ENCODE assay signal across 20 cellular contexts in the genomic region with DNA sequence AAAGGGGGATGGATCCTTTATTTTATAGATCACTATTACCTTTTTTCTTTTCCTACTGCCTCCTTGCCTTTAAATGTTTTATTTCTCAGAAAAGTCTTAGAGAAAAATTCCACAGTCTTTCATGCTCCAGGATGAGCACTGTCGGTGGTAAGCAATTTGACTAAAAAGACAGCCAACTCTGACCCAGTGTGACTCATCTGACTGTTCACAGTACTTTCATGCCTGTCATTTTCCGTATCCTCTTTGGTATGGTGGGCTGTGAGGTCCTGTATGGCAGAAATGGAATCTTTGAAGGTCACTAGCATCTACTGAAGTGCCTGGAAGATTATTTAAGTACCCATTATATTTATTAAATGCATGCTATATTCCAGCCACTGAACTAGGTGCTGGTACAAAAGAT. TPM values are rescaled to one million over a fixed set of nuclear protein-coding genes. Genes with fewer than 3 reads are reported as not detected.
DNase-seq lines count a peak whose midpoint lies in the region; ATAC-seq and TF ChIP-seq lines count a peak whose summit lies in the region.
"Had no signal": no experiment of that assay in that cellular context is flagged by ENCODE, and none has a peak within 500 bp of the region (broad histone marks: within the 10 kb centered on the region; RNA-seq: fewer than 3 reads in every experiment).

No MANE protein-coding gene starts in this region.

- H3K36me3 Mint-ChIP-seq in osteocyte (ENCODE audit: unreplicated experiment), result no peaks in the 10 kb centered on the region
- H3K36me3 Mint-ChIP-seq: CD4-positive, alpha-beta memory T cell; naive B cell had no signal

- peaks cover 14% of the 10 kb centered on the region for H3K4me1 Mint-ChIP-seq in stimulated activated naive CD8-positive, alpha-beta T cell treated with anti-CD3 and anti-CD28 coated beads, Interleukin-15, amount 100 ng/mL, for 72 hours
- peaks cover 31% of the 10 kb centered on the region for H3K4me1 Mint-ChIP-seq in osteocyte (ENCODE audit: unreplicated experiment)
- H3K4me1 Mint-ChIP-seq: CD4-positive, alpha-beta memory T cell; naive B cell had no signal

- no peak for DNase-seq in stimulated activated naive CD8-positive, alpha-beta T cell treated with anti-CD3 and anti-CD28 coated beads, Interleukin-15, Interleukin-2, amounts not matched to agents 100 U/mL and 50 U/mL, for 24 hours
- DNase-seq in stimulated activated naive CD8-positive, alpha-beta T cell treated with anti-CD3 and anti-CD28 coated beads, Interleukin-15, amount 100 ng/mL, for 72 hours, result no peak
- DNase-seq in amniotic epithelial cell (ENCODE audit: low read depth), result peak; percentile 24
- DNase-seq in iris pigment epithelial cell (ENCODE audit: low read depth), result peak; percentile 63
- no peak for DNase-seq in foreskin melanocyte
- no peak for DNase-seq in NAMALWA (ENCODE audit: low spot score)
- DNase-seq in osteocyte (ENCODE audit: extremely low spot score, unreplicated experiment), result no peak
- no peak for DNase-seq in NCI-H1417 treated with DMSO at 0.1 percent for 48 hours (lab: John Stamatoyannopoulos, UW)
- DNase-seq: ACHN; activated naive CD4-positive, alpha-beta T cell treated with anti-CD3 and anti-CD28 coated beads, Interleukin-2, amount 50 U/mL, for 16 hours; activated T-cell treated with anti-CD3 and anti-CD28 coated beads for 4 hours; CD4-positive, alpha-beta memory T cell; DMS79 treated with DMSO at 0.1 percent for 48 hours; effector memory CD4-positive, alpha-beta T cell; naive B cell; NCI-H1436; stimulated activated CD4-positive, alpha-beta T cell treated with anti-CD3 and anti-CD28 coated beads, Interleukin-12 subunit alpha, Interleukin-12 subunit beta, amount 100 ng/mL, for 4 hours; stimulated activated naive CD4-positive, alpha-beta T cell; upper lobe of right lung had no signal

- no peak overlapping the region for H3K4me3 Mint-ChIP-seq in stimulated activated naive CD8-positive, alpha-beta T cell treated with anti-CD3 and anti-CD28 coated beads, Interleukin-15, amount 100 ng/mL, for 72 hours
- no peak overlapping the region for H3K4me3 Mint-ChIP-seq in osteocyte (ENCODE audit: unreplicated experiment)
- H3K4me3 Mint-ChIP-seq: CD4-positive, alpha-beta memory T cell; naive B cell had no signal

- no peaks in the 10 kb centered on the region for H3K9me3 Mint-ChIP-seq in stimulated activated naive CD8-positive, alpha-beta T cell treated with anti-CD3 and anti-CD28 coated beads, Interleukin-15, amount 100 ng/mL, for 72 hours
- H3K9me3 Mint-ChIP-seq in osteocyte (ENCODE audit: unreplicated experiment), result no peaks in the 10 kb centered on the region

- TF ChIP-seq CTCF in osteocyte (IDR thresholded peaks at IDR 0.05), result no peak

- peaks cover 1% of the 10 kb centered on the region for H3K27me3 Mint-ChIP-seq in stimulated activated naive CD8-positive, alpha-beta T cell treated with anti-CD3 and anti-CD28 coated beads, Interleukin-15, amount 100 ng/mL, for 72 hours
- H3K27me3 Mint-ChIP-seq in osteocyte (ENCODE audit: unreplicated experiment), result peaks cover 4% of the 10 kb centered on the region
- H3K27me3 Mint-ChIP-seq: progenitor cell of endocrine pancreas had no signal

- peak; percentile 86 for ATAC-seq in stimulated activated naive CD8-positive, alpha-beta T cell treated with anti-CD3 and anti-CD28 coated beads, Interleukin-15, Interleukin-2, amounts not matched to agents 100 U/mL and 50 U/mL, for 24 hours
- no peak for ATAC-seq in stimulated activated naive CD8-positive, alpha-beta T cell treated with anti-CD3 and anti-CD28 coated beads, Interleukin-15, amount 100 ng/mL, for 72 hours
- ATAC-seq: upper lobe of right lung had no signal

- no peak overlapping the region for H3K27ac Mint-ChIP-seq in stimulated activated naive CD8-positive, alpha-beta T cell treated with anti-CD3 and anti-CD28 coated beads, Interleukin-15, amount 100 ng/mL, for 72 hours
- no peak overlapping the region for H3K27ac Mint-ChIP-seq in osteocyte (ENCODE audit: unreplicated experiment)
- H3K27ac Mint-ChIP-seq: CD4-positive, alpha-beta memory T cell; naive B cell; progenitor cell of endocrine pancreas had no signal

RNA-seq across cellular contexts. Expression of gene RFTN2, which starts 2.1 kb away (rescaled TPM):
- total RNA-seq in osteocyte, result 29.4 and 30.6 TPM in 2 replicates
- total RNA-seq: CD4-positive, alpha-beta memory T cell had no signal

RNA-seq across cellular contexts. Expression of gene MARS2, which starts 27.7 kb away (rescaled TPM):
- total RNA-seq in osteocyte, result 3.8 and 4.2 TPM in 2 replicates

Comparison
In these comparisons a context has a peak if more than half of its experiments do, and no peak if none do; other contexts are left out.
1. DNase-seq: peak in amniotic epithelial cell (single experiment) and iris pigment epithelial cell (single experiment); none in stimulated activated naive CD8-positive, alpha-beta T cell treated with anti-CD3 and anti-CD28 coated beads, Interleukin-15, Interleukin-2, amounts not matched to agents 100 U/mL and 50 U/mL, for 24 hours (single experiment), stimulated activated naive CD8-positive, alpha-beta T cell treated with anti-CD3 and anti-CD28 coated beads, Interleukin-15, amount 100 ng/mL, for 72 hours (0 of 2), foreskin melanocyte (single experiment), NAMALWA (single experiment), osteocyte (single experiment) and NCI-H1417 treated with DMSO at 0.1 percent for 48 hours (single experiment).